ENCODE assay signal across 9 cellular contexts in the genomic region with DNA sequence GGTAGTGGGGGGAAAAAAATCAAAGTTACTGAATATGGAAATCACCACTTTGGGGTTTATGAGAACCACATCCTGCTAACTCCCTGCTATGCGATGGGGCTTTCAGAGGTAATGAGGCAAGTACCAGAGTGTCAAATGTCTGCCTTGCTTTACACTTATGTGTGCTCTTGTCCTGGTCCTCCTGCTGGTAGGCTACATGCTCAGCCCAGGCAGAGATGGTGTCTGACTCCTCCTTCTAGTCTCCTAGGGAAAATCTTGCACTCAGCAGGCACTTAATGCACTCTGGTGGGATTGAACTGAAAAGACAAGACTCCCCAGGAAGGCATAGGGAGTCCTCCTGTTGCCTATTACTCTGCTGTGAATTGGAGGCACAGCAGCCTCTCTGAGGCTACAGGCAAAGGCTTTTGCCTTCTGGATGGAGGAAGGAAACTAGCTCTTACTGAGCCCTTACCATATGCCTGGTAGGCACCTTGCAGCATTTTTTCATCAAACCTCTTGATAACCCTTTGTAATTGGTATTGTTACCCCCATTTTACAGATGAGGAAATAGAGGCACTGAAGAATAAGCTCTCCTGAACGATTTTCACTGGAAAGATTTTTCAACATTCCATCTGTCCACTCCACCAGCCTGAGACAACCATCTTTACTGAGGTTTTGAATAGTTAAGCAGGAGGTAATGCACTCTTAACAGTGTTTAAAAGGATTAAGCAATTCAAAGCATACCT.
DNase-seq lines count a peak whose midpoint lies in the region; ATAC-seq and TF ChIP-seq lines count a peak whose summit lies in the region.
"Had no signal": no experiment of that assay in that cellular context is flagged by ENCODE, and none has a peak within 500 bp of the region (broad histone marks: within the 10 kb centered on the region; RNA-seq: fewer than 3 reads in every experiment).

No MANE protein-coding gene starts in this region.

- H3K4me3 Mint-ChIP-seq in endodermal cell, result no peak overlapping the region
- H3K4me3 Mint-ChIP-seq: neural crest cell had no signal

- H3K36me3 Mint-ChIP-seq in endodermal cell (ENCODE audit: low read depth), result no peaks in the 10 kb centered on the region

- H3K9me3 ChIP-seq in endodermal cell (ENCODE audit: control insufficient read depth, low read length), result peaks cover 7% of the 10 kb centered on the region

- no peak overlapping the region for H3K27ac Mint-ChIP-seq in endodermal cell

- no peak overlapping the region for H3K9ac ChIP-seq in endodermal cell (ENCODE audit: extremely low read depth, low read length, poor library complexity, severe bottlenecking)

- no peaks in the 10 kb centered on the region for H3K9me3 Mint-ChIP-seq in endodermal cell
- H3K9me3 Mint-ChIP-seq: neural crest cell had no signal

- 73% methylated on average over 2 of the region's 2 CpGs; no CpG with 5 or more reads in 1 of the 2 experiments for WGBS in endodermal cell (ENCODE audit: insufficient coverage in 1 of 2, insufficient read length in 1 of 2), 2 experiments

- H3K4me1 Mint-ChIP-seq in endodermal cell, result peaks cover 65% of the 10 kb centered on the region

- H3K27me3 ChIP-seq in endodermal cell (ENCODE audit: control insufficient read depth, insufficient read depth, low read length, poor library complexity, severe bottlenecking), result no peaks in the 10 kb centered on the region

- no peak overlapping the region for H3K27ac ChIP-seq in endodermal cell (ENCODE audit: low read depth, low read length)

- H3K4me3 ChIP-seq in endodermal cell (ENCODE audit: low read length), result no peak overlapping the region

- ATAC-seq in GM18867 (IDR thresholded peaks at IDR 0.05; ENCODE audit: unreplicated experiment) (peak; percentile 97), GM21515 (IDR thresholded peaks at IDR 0.05; ENCODE audit: unreplicated experiment) (peak; percentile 96), HG03103 (IDR thresholded peaks at IDR 0.05; ENCODE audit: low read depth, unreplicated experiment) (peak; percentile 91)

- no peaks in the 10 kb centered on the region for H3K36me3 ChIP-seq in endodermal cell (ENCODE audit: control insufficient read depth, insufficient read depth, low read length)

- H3K4me1 ChIP-seq in endodermal cell (ENCODE audit: control insufficient read depth, insufficient read depth, low read length), result peaks cover 33% of the 10 kb centered on the region

- TF ChIP-seq CTCF in endodermal cell (conservative IDR thresholded peaks at IDR 0.05), result peak; percentile 58

- DNase-seq in endodermal cell (no peak), MV-4-11 (lab: John Stamatoyannopoulos, UW) (no peak), NCI-H1048 (lab: John Stamatoyannopoulos, UW) (no peak)
- DNase-seq in stimulated activated CD4-positive, alpha-beta T cell treated with anti-CD3 and anti-CD28 coated beads, Interleukin-4, amount 100 ng/mL, for 1 hour, result no peak
- DNase-seq: T1000 had no signal

- H3K27me3 Mint-ChIP-seq in endodermal cell (ENCODE audit: insufficient read depth), result no peaks in the 10 kb centered on the region
